Comparison of ENCODE assay signal across 20 cellular contexts in the genomic region with DNA sequence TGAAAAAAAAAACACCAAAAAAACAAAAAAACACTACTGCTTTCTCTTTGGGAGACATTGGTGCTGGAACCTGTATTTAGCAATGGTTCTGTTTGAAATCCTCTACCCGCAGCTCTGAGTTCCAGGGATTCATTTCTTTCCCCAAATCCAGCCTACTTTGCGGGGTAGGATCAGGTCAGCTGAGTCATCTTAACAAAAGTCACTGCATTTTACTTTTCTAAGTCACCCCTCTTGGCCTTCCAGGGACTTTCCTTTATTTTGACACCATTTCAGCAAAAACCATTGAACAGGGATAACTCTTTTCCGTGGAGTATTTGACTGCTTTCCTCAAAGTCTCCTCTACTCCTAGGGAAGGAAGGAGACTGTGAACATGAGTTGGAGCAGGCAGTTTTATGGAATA.
A peak's percentile ranks its signal among the peaks of the same experiment; 100 is the strongest.
DNase-seq lines count a peak whose midpoint lies in the region; ATAC-seq and TF ChIP-seq lines count a peak whose summit lies in the region.
"Had no signal": no experiment of that assay in that cellular context is flagged by ENCODE, and none has a peak within 500 bp of the region (broad histone marks: within the 10 kb centered on the region; RNA-seq: fewer than 3 reads in every experiment).

No MANE protein-coding gene starts in this region.

- H3K9me3 Mint-ChIP-seq in endodermal cell (no peaks in the 10 kb centered on the region), nephron progenitor cell (no peaks in the 10 kb centered on the region), progenitor cell of endocrine pancreas (ENCODE audit: low read depth) (no peaks in the 10 kb centered on the region)
- H3K9me3 Mint-ChIP-seq: activated B cell treated with CpG ODN at 0.5 μM for 24 hours; natural killer cell; T-helper 1 cell treated with Interleukin-12 subunit alpha and Interleukin-12 subunit beta and Interleukin-4 antibody, amounts not matched to agents 30 μg/mL and 1 μg/mL, for 36 hours had no signal

- POLR2A ChIA-PET in AG04450 (lab: Yijun Ruan, JAX): no interaction called here

- H3K4me1 ChIP-seq in endodermal cell (ENCODE audit: control insufficient read depth, insufficient read depth, low read length): peaks cover 29% of the 10 kb centered on the region
- H3K4me1 ChIP-seq: prostate gland had no signal

- peak; percentile 38 for DNase-seq in AG04450 (ENCODE audit: low read depth, low spot score)
- peak; percentile 92 for DNase-seq in M059J (ENCODE audit: low read depth)
- no peak for DNase-seq in endodermal cell
- no peak for DNase-seq in nephron progenitor cell
- no peak for DNase-seq in midbrain (lab: John Stamatoyannopoulos, UW)
- no peak for DNase-seq in progenitor cell of endocrine pancreas (ENCODE audit: low spot score, unreplicated experiment)
- DNase-seq: ACHN; activated B cell treated with CpG ODN at 0.5 μM for 24 hours; CD8-positive, alpha-beta memory T cell; erythroblast; natural killer cell; NCI-H526; SHP77 had no signal

- no peaks in the 10 kb centered on the region for H3K9me3 ChIP-seq in AG04450 (ENCODE audit: control insufficient read depth, insufficient read depth, low read length)
- no peaks in the 10 kb centered on the region for H3K9me3 ChIP-seq in endodermal cell (ENCODE audit: control insufficient read depth, low read length)
- H3K9me3 ChIP-seq: prostate gland had no signal

- H3K4me3 Mint-ChIP-seq in endodermal cell (no peak overlapping the region), nephron progenitor cell (no peak overlapping the region), progenitor cell of endocrine pancreas (ENCODE audit: low read depth) (no peak overlapping the region)
- H3K4me3 Mint-ChIP-seq: activated naive CD8-positive, alpha-beta T cell; CD8-positive, alpha-beta memory T cell; natural killer cell; T-helper 1 cell treated with Interleukin-12 subunit alpha and Interleukin-12 subunit beta and Interleukin-4 antibody, amounts not matched to agents 30 μg/mL and 1 μg/mL, for 36 hours had no signal

- WGBS in endodermal cell (ENCODE audit: insufficient coverage in 1 of 2, insufficient read length in 1 of 2), 2 experiments: 76 to 90% methylated on average over 2 to 3 of the region's 3 CpGs

- H3K4me1 Mint-ChIP-seq in endodermal cell (peaks cover 59% of the 10 kb centered on the region), nephron progenitor cell (peaks cover 79% of the 10 kb centered on the region), progenitor cell of endocrine pancreas (ENCODE audit: low read depth) (peaks cover 28% of the 10 kb centered on the region)
- H3K4me1 Mint-ChIP-seq: CD8-positive, alpha-beta memory T cell; natural killer cell had no signal

- ATAC-seq in HG03571 (IDR thresholded peaks at IDR 0.05; ENCODE audit: unreplicated experiment) (no peak), HG02852 (IDR thresholded peaks at IDR 0.05; ENCODE audit: unreplicated experiment) (no peak)
- ATAC-seq: HCT116, natural killer cell had no signal

- no peak overlapping the region for H3K9ac ChIP-seq in endodermal cell (ENCODE audit: extremely low read depth, low read length, poor library complexity, severe bottlenecking)
- H3K9ac ChIP-seq: KMS-11 had no signal

- H3K4me3 ChIP-seq in AG04450 (ENCODE audit: low read depth, low read length) (no peak overlapping the region), endodermal cell (ENCODE audit: low read length) (no peak overlapping the region)
- H3K4me3 ChIP-seq: prostate gland had no signal

- no peaks in the 10 kb centered on the region for H3K27me3 ChIP-seq in AG04450 (ENCODE audit: control insufficient read depth, insufficient read depth, low read length)
- H3K27me3 ChIP-seq in endodermal cell (ENCODE audit: control insufficient read depth, insufficient read depth, low read length, poor library complexity, severe bottlenecking): peaks cover 4% of the 10 kb centered on the region

- H3K27me3 Mint-ChIP-seq in endodermal cell (ENCODE audit: insufficient read depth) (no peaks in the 10 kb centered on the region), nephron progenitor cell (ENCODE audit: low read depth, poor library complexity) (no peaks in the 10 kb centered on the region), progenitor cell of endocrine pancreas (peaks cover 3% of the 10 kb centered on the region)
- H3K27me3 Mint-ChIP-seq: activated B cell treated with CpG ODN at 0.5 μM for 24 hours; CD8-positive, alpha-beta memory T cell had no signal

- H3K27ac ChIP-seq in AG04450 (ENCODE audit: low read depth, low read length) (peak overlapping the region; percentile 72), endodermal cell (ENCODE audit: low read depth, low read length) (no peak overlapping the region)
- H3K27ac ChIP-seq: KMS-11 had no signal

- H3K36me3 Mint-ChIP-seq in endodermal cell (ENCODE audit: low read depth) (no peaks in the 10 kb centered on the region), nephron progenitor cell (ENCODE audit: low read depth) (no peaks in the 10 kb centered on the region), progenitor cell of endocrine pancreas (ENCODE audit: insufficient read depth) (no peaks in the 10 kb centered on the region)
- H3K36me3 Mint-ChIP-seq: activated naive CD8-positive, alpha-beta T cell; CD8-positive, alpha-beta memory T cell; natural killer cell had no signal

- H3K27ac Mint-ChIP-seq in endodermal cell: peak overlapping the region; percentile 41
- peak overlapping the region; percentile 50 for H3K27ac Mint-ChIP-seq in nephron progenitor cell
- H3K27ac Mint-ChIP-seq in progenitor cell of endocrine pancreas: no peak overlapping the region
- H3K27ac Mint-ChIP-seq: activated naive CD8-positive, alpha-beta T cell; CD8-positive, alpha-beta memory T cell; natural killer cell; T-helper 1 cell treated with Interleukin-12 subunit alpha and Interleukin-12 subunit beta and Interleukin-4 antibody, amounts not matched to agents 30 μg/mL and 1 μg/mL, for 36 hours had no signal

- TF ChIP-seq CTCF in AG04450 (IDR thresholded peaks at IDR 0.05; ENCODE audit: low read depth, low read length) (no peak), endodermal cell (conservative IDR thresholded peaks at IDR 0.05) (no peak), nephron progenitor cell (IDR thresholded peaks at IDR 0.05) (no peak), progenitor cell of endocrine pancreas (IDR thresholded peaks at IDR 0.05; ENCODE audit: unreplicated experiment) (no peak)

- no peaks in the 10 kb centered on the region for H3K36me3 ChIP-seq in endodermal cell (ENCODE audit: control insufficient read depth, insufficient read depth, low read length)
- H3K36me3 ChIP-seq: prostate gland had no signal

- CTCF ChIA-PET in AG04450 (lab: Charles Lee): interaction anchor here (5.0 kb wide), 1 partner anchor 22 kb away, joined by 42 read pairs; no protein-coding TSS in a partner anchor

Comparison
In these comparisons a context has a peak if more than half of its experiments do, and no peak if none do; other contexts are left out.
1. DNase-seq: peak in AG04450 (single experiment) and M059J (single experiment); none in endodermal cell (single experiment), nephron progenitor cell (single experiment), midbrain (single experiment) and progenitor cell of endocrine pancreas (single experiment).